8 cellular contexts compared by ENCODE assay signal in genomic region chr16:15961060-15961511, GRCh38. TPM values are rescaled to one million over a fixed set of nuclear protein-coding genes. Genes with fewer than 3 reads are reported as not detected.
DNase-seq lines count a peak whose midpoint lies in the region; ATAC-seq, FAIRE-seq and TF ChIP-seq lines count a peak whose summit lies in the region.

No MANE protein-coding gene starts in this region.

- no peak overlapping the region; the same call in 1 of the 2 replicates for H3K14ac ChIP-seq in IMR-90 (replicated peaks; ENCODE audit: low read depth, low read length)

- FAIRE-seq in kidney (lab: Jason Lieb, UNC) (no peak), H54 (lab: Jason Lieb, UNC) (no peak)

- H3K36me3 ChIP-seq in IMR-90 (ENCODE audit: control insufficient read depth, insufficient read depth, low read length) (peaks cover 15% of the 10 kb centered on the region; the same call in 1 of the 2 replicates), rectal smooth muscle tissue (ENCODE audit: control insufficient read depth, insufficient read depth, low read length) (no peaks in the 10 kb centered on the region), kidney (ENCODE audit: control insufficient read depth in 1 of 2, insufficient read depth in 2 of 2, low read length in 2 of 2) (no peaks in the 10 kb centered on the region)

- H3K9ac ChIP-seq in IMR-90 (ENCODE audit: low read depth, low read length) (no peak overlapping the region), rectal smooth muscle tissue (ENCODE audit: low read length) (no peak overlapping the region), kidney (ENCODE audit: low read length in 2 of 2) (no peak overlapping the region)

- no peak overlapping the region for H2BK20ac ChIP-seq in IMR-90 (ENCODE audit: low read depth, low read length)

- H3K27ac Mint-ChIP-seq in activated T-helper 1 cell treated with anti-CD3 and anti-CD28 coated beads, Interleukin-12 subunit alpha, Interleukin-12 subunit beta, Interleukin-2, Interleukin-4 antibody, amounts not matched to agents 30 ng/mL and 10 ng/mL and 1 ng/mL, durations not matched to agents 14 hours and 24 hours and 36 hours, result peak overlapping the region; percentile 95

- H3K36me3 Mint-ChIP-seq in activated T-helper 1 cell treated with anti-CD3 and anti-CD28 coated beads, Interleukin-12 subunit alpha, Interleukin-12 subunit beta, Interleukin-2, Interleukin-4 antibody, amounts not matched to agents 30 ng/mL and 10 ng/mL and 1 ng/mL, durations not matched to agents 14 hours and 24 hours and 36 hours (ENCODE audit: low read depth), result peaks cover 34% of the 10 kb centered on the region

- dilution Hi-C loops in IMR-90 (cut with HindIII; ENCODE audit: low sequenced_read_pairs, unreplicated experiment), result no loop called here

- H3K4me1 Mint-ChIP-seq in activated T-helper 1 cell treated with anti-CD3 and anti-CD28 coated beads, Interleukin-12 subunit alpha, Interleukin-12 subunit beta, Interleukin-2, Interleukin-4 antibody, amounts not matched to agents 30 ng/mL and 10 ng/mL and 1 ng/mL, durations not matched to agents 14 hours and 24 hours and 36 hours (ENCODE audit: low read depth), result peaks cover 63% of the 10 kb centered on the region

- peaks cover 96% of the 10 kb centered on the region for H4K20me1 ChIP-seq in IMR-90 (ENCODE audit: insufficient read depth, low read length)

- no peak for TF ChIP-seq RAD21 in IMR-90 (IDR thresholded peaks at IDR 0.05; ENCODE audit: low read length)

- H3K27me3 Mint-ChIP-seq in activated T-helper 1 cell treated with anti-CD3 and anti-CD28 coated beads, Interleukin-12 subunit alpha, Interleukin-12 subunit beta, Interleukin-2, Interleukin-4 antibody, amounts not matched to agents 30 ng/mL and 10 ng/mL and 1 ng/mL, durations not matched to agents 14 hours and 24 hours and 36 hours (ENCODE audit: insufficient read depth), result no peaks in the 10 kb centered on the region

- H2BK5ac ChIP-seq in IMR-90 (ENCODE audit: low read depth, low read length, poor library complexity, severe bottlenecking), result no peak overlapping the region

- no peak overlapping the region for H2BK15ac ChIP-seq in IMR-90 (ENCODE audit: low read depth, low read length)

- peaks cover 8 to 79% of the 10 kb centered on the region in 2 experiments for H3K79me1 ChIP-seq in IMR-90 (ENCODE audit: low read depth in 1 of 2, low read length in 2 of 2)

- TF ChIP-seq CTCF in IMR-90 (conservative IDR thresholded peaks at IDR 0.05; ENCODE audit: low read depth, low read length) (no peak), kidney (IDR thresholded peaks at IDR 0.05; ENCODE audit: borderline replicate concordance, extremely low read depth, insufficient read depth) (no peak)

- ATAC-seq in GM19397 (IDR thresholded peaks at IDR 0.05; ENCODE audit: unreplicated experiment) (peak; percentile 66), IMR-90 (ENCODE audit: low read depth) (no peak), HG02970 (IDR thresholded peaks at IDR 0.05; ENCODE audit: low FRiP score, unreplicated experiment) (no peak)

- no peak overlapping the region for H3K27ac ChIP-seq in IMR-90 (ENCODE audit: insufficient read depth, low read length)
- H3K27ac ChIP-seq in rectal smooth muscle tissue (ENCODE audit: low read depth, low read length), result peak overlapping the region; percentile 22
- H3K27ac ChIP-seq in kidney (ENCODE audit: low read depth in 2 of 2, low read length in 2 of 2), result no peak overlapping the region

- CTCF ChIA-PET in IMR-90 (lab: Yijun Ruan, JAX), result no interaction called here

- no TSS peak for BruUV-seq in IMR-90 (replicated peaks; lab: Mats Ljungman, UMichigan)

- in situ Hi-C loops in IMR-90 (cut with MboI; ENCODE audit: low sequenced_read_pairs), result no loop called here

- POLR2A ChIA-PET in IMR-90 (lab: Charles Lee; ENCODE audit: unreplicated experiment), result no interaction called here

- H3K4me3 Mint-ChIP-seq in activated T-helper 1 cell treated with anti-CD3 and anti-CD28 coated beads, Interleukin-12 subunit alpha, Interleukin-12 subunit beta, Interleukin-2, Interleukin-4 antibody, amounts not matched to agents 30 ng/mL and 10 ng/mL and 1 ng/mL, durations not matched to agents 14 hours and 24 hours and 36 hours, result peak overlapping the region; percentile 47

- intact Hi-C loops in IMR-90 (cut with micrococcal nuclease), result no loop called here
- intact Hi-C loops in activated T-helper 1 cell treated with anti-CD3 and anti-CD28 coated beads, Interleukin-12 subunit alpha, Interleukin-12 subunit beta, Interleukin-2, Interleukin-4 antibody, amounts not matched to agents 30 ng/mL and 10 ng/mL and 1 ng/mL, durations not matched to agents 14 hours and 24 hours and 36 hours (cut with micrococcal nuclease), result loop anchor here (1.0 to 2.0 kb wide), 7 partner anchors 11 to 370 kb away; partner anchors contain the start of gene CEP20
- intact Hi-C loops in kidney (cut with DNase I), result no loop called here

- H3K4me2 ChIP-seq in IMR-90 (ENCODE audit: low read depth, low read length), result no peak overlapping the region; the same call in 1 of the 2 replicates

- H3K9me1 ChIP-seq in IMR-90 (ENCODE audit: insufficient read depth, low read length), result peaks cover 34% of the 10 kb centered on the region

- H2AK9ac ChIP-seq in IMR-90 (replicated peaks; ENCODE audit: low read depth, low read length, poor library complexity), result no peak overlapping the region

- H3K4me1 ChIP-seq in IMR-90 (ENCODE audit: control insufficient read depth, insufficient read depth, low read length), result peaks cover 23% of the 10 kb centered on the region
- peaks cover 5% of the 10 kb centered on the region for H3K4me1 ChIP-seq in rectal smooth muscle tissue (ENCODE audit: control insufficient read depth, insufficient read depth, low read length)
- H3K4me1 ChIP-seq in kidney (ENCODE audit: control insufficient read depth in 1 of 2, insufficient read depth in 1 of 2, low read depth in 1 of 2, low read length in 2 of 2), result peaks cover 0 to 5% of the 10 kb centered on the region in 2 donors

- H2AFZ ChIP-seq in IMR-90 (replicated peaks; ENCODE audit: low read length, poor library complexity), result no peak overlapping the region

- H2AK5ac ChIP-seq in IMR-90 (ENCODE audit: low read depth, low read length), result no peak overlapping the region

- WGBS in IMR-90 (ENCODE audit: extremely low coverage in 2 of 2, insufficient read length in 1 of 2), 2 experiments, result no CpG with 5 or more reads among the region's 5 CpGs

- H3K9me3 Mint-ChIP-seq in activated T-helper 1 cell treated with anti-CD3 and anti-CD28 coated beads, Interleukin-12 subunit alpha, Interleukin-12 subunit beta, Interleukin-2, Interleukin-4 antibody, amounts not matched to agents 30 ng/mL and 10 ng/mL and 1 ng/mL, durations not matched to agents 14 hours and 24 hours and 36 hours, result peaks cover 23% of the 10 kb centered on the region

- TF ChIP-seq POLR2A in IMR-90 (IDR thresholded peaks at IDR 0.05; ENCODE audit: low read depth, low read length) (no peak), H54 (IDR thresholded peaks at IDR 0.05; ENCODE audit: low read depth, low read length) (no peak)

- no peak overlapping the region for H3K56ac ChIP-seq in IMR-90 (ENCODE audit: extremely low read depth, insufficient read depth, low read length)

- H4K5ac ChIP-seq in IMR-90 (ENCODE audit: low read depth, low read length), result no peak overlapping the region

- DNase-seq in IMR-90 (peak; percentile 68), kidney (no peak), H54 (ENCODE audit: insufficient read length, low spot score) (no peak), SKM-1 (lab: John Stamatoyannopoulos, UW; ENCODE audit: unreplicated experiment) (no peak)
- DNase-seq in activated T-helper 1 cell treated with anti-CD3 and anti-CD28 coated beads, Interleukin-12 subunit alpha, Interleukin-12 subunit beta, Interleukin-2, Interleukin-4 antibody, amounts not matched to agents 30 ng/mL and 10 ng/mL and 1 ng/mL, durations not matched to agents 14 hours and 24 hours and 36 hours (ENCODE audit: low spot score), result peak; percentile 76

- no peak overlapping the region for H4K8ac ChIP-seq in IMR-90 (ENCODE audit: low read depth in 2 of 2, low read length in 2 of 2)

- H2BK120ac ChIP-seq in IMR-90 (ENCODE audit: low read depth, low read length), result no peak overlapping the region

- H3K9me3 ChIP-seq in IMR-90 (ENCODE audit: control insufficient read depth, insufficient read depth, low read length) (no peaks in the 10 kb centered on the region), kidney (ENCODE audit: control insufficient read depth in 1 of 2, low read length in 2 of 2) (no peaks in the 10 kb centered on the region)

- H3K23ac ChIP-seq in IMR-90 (ENCODE audit: low read depth, low read length), result no peak overlapping the region

- H3K4ac ChIP-seq in IMR-90 (ENCODE audit: low read depth, low read length), result no peak overlapping the region

- H4K91ac ChIP-seq in IMR-90 (ENCODE audit: insufficient read depth, low read depth, low read length), result no peak overlapping the region

- H3K18ac ChIP-seq in IMR-90 (ENCODE audit: low read depth, low read length), result no peak overlapping the region

- H3K4me3 ChIP-seq in IMR-90 (ENCODE audit: insufficient read depth, low read depth, low read length), result no peak overlapping the region
- peak overlapping the region; percentile 17 for H3K4me3 ChIP-seq in rectal smooth muscle tissue (ENCODE audit: low read length)
- no peak overlapping the region for H3K4me3 ChIP-seq in kidney (ENCODE audit: low read length in 2 of 2)

- no peaks in the 10 kb centered on the region for H3K27me3 ChIP-seq in IMR-90 (ENCODE audit: control insufficient read depth, insufficient read depth, low read length)
- H3K27me3 ChIP-seq in rectal smooth muscle tissue (ENCODE audit: control insufficient read depth, insufficient read depth, low read length), result no peaks in the 10 kb centered on the region

TF ChIP-seq in IMR-90, 13 proteins besides CTCF, POLR2A, EP300 and RAD21 (continues in another document):
- TF ChIP-seq ELK1 (IDR thresholded peaks at IDR 0.05; ENCODE audit: borderline replicate concordance, low read depth, low read length) (no peak), MAZ (IDR thresholded peaks at IDR 0.05; ENCODE audit: borderline replicate concordance, low read depth, low read length) (no peak)

RNA-seq across cellular contexts. Expression of gene ABCC1, which starts 11.7 kb away (rescaled TPM):
- total RNA-seq in IMR-90 (2012; rRNA removed), result 34.4 and 39.4 TPM in 2 replicates
- 61.8 and 66.0 TPM in 2 replicates for polyA plus RNA-seq in IMR-90 (2012; rRNA removed)
- 42.5 and 75.2 TPM in 2 replicates for polyA plus RNA-seq in IMR-90 (2012; cell fraction: cytosol; rRNA removed)
- polyA plus RNA-seq in IMR-90 (2012; cell fraction: nucleus; rRNA removed; ENCODE audit: low replicate concordance), result 126 and 203 TPM in 2 replicates
- 102 and 108 TPM in 2 replicates for total RNA-seq in activated T-helper 1 cell treated with anti-CD3 and anti-CD28 coated beads, Interleukin-12 subunit alpha, Interleukin-12 subunit beta, Interleukin-2, Interleukin-4 antibody, amounts not matched to agents 30 ng/mL and 10 ng/mL and 1 ng/mL, durations not matched to agents 14 hours and 24 hours and 36 hours
- total RNA-seq in kidney, result 29.7 TPM
- 4.6 TPM for polyA plus RNA-seq in kidney (ENCODE audit: insufficient read depth, low read depth, low replicate concordance)

Comparison
In these comparisons a context has a peak if more than half of its experiments do, and no peak if none do; other contexts are left out.
1. DNase-seq: peak in IMR-90 (single experiment) and activated T-helper 1 cell treated with anti-CD3 and anti-CD28 coated beads, Interleukin-12 subunit alpha, Interleukin-12 subunit beta, Interleukin-2, Interleukin-4 antibody, amounts not matched to agents 30 ng/mL and 10 ng/mL and 1 ng/mL, durations not matched to agents 14 hours and 24 hours and 36 hours (single experiment); none in kidney (single experiment), H54 (single experiment) and SKM-1 (single experiment).